Comparison of ENCODE assay signal across 8 cellular contexts in the genomic region with DNA sequence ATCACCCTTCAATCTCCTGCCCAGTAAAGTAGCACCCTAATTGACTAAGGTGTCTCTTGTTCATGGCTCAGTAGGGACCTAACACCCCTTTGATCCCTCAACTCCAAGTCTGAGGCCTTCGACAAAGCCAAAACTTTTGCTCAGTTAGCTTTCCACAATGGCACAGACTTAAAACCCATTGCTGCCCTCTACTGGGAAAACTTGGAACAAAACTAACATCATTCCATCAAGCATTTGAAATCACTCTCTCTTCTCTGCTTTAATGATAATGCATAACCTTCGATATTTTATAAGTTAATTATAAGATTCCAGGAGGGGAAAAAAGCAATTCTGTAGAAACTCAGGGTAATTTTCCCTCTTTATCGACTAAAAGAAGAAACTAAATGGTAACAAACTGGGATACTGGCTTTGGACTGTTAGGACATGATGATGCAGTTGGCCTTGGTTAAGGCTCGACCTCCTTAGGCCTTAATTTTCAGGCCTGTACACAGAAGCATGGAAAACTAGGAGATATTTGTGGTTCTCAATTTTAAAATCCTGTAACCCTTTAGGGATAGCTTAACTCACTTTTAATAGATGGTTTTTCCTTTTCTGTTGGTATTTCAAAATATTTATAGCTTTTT.
DNase-seq lines count a peak whose midpoint lies in the region; ATAC-seq and TF ChIP-seq lines count a peak whose summit lies in the region.

No MANE protein-coding gene starts in this region.

- H3K27ac ChIP-seq in C4-2B (no peak overlapping the region), coronary artery (no peak overlapping the region)

- TF ChIP-seq CTCF in C4-2B (conservative IDR thresholded peaks at IDR 0.05) (peak; percentile 30), GM13977 (IDR thresholded peaks at IDR 0.05; ENCODE audit: extremely low read depth, insufficient read depth, missing control alignments) (peak; percentile 65), coronary artery (IDR thresholded peaks at IDR 0.05) (peak; percentile 36)

- in situ Hi-C loops in GM13977 (cut with MboI; ENCODE audit: low pct_unique_long_range_greater_than_20kb, low sequenced_read_pairs, unreplicated experiment) = loop anchor here (25.0 kb wide), 1 partner anchor 1582 kb away; no protein-coding TSS in a partner anchor

- ATAC-seq in HG03280 (IDR thresholded peaks at IDR 0.05; ENCODE audit: unreplicated experiment) (peak; percentile 54), HG03521 (IDR thresholded peaks at IDR 0.05; ENCODE audit: unreplicated experiment) (no peak)

- no peak overlapping the region for H3K4me3 ChIP-seq in coronary artery

- DNase-seq in GM13977 (ENCODE audit: low spot score) (no peak), NCI-H774 (lab: John Stamatoyannopoulos, UW) (peak; percentile 57), coronary artery (ENCODE audit: low spot score) (no peak), medulla oblongata (ENCODE audit: extremely low spot score) (peak; percentile 85), middle frontal gyrus (ENCODE audit: extremely low spot score, low spot score) (no peak)

Comparison
In these comparisons a context has a peak if more than half of its experiments do, and no peak if none do; other contexts are left out.
1. DNase-seq: peak in NCI-H774 (single experiment) and medulla oblongata (single experiment); none in GM13977 (single experiment), coronary artery (single experiment) and middle frontal gyrus (single experiment).
2. Peak in every context shown above with its lines, with median percentiles within 50 percentile points of each other: CTCF ChIP-seq.